In the genomic region with DNA sequence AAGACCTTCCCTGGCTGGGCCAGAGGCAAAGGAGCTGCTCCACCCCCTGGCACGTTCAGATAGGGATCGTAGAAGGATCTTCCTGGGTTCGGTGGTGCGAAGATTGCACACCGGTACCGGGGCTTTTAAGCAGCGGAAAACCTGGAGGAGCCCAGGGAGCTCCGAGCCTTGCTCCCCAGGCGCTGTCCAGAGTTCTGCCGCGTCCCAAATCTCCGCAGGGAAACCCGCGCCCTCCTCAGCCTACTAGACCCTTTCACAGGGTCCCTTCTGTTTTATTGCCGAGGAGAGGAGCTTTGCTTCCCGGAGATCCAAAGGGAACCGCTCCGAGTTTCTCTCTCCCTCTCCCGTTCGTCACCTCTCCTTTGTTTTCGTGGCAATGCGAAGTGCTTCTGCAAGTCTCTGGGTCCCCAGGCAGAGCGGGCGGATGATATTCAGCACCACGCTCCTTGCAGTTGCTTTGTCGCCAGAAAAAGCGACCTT, we compare ENCODE assay signal across 9 cellular contexts. TPM values are rescaled to one million over a fixed set of nuclear protein-coding genes. Genes with fewer than 3 reads are reported as not detected.
A peak's percentile ranks its signal among the peaks of the same experiment; 100 is the strongest.
DNase-seq lines count a peak whose midpoint lies in the region; ATAC-seq and TF ChIP-seq lines count a peak whose summit lies in the region.
"Had no signal": no experiment of that assay in that cellular context is flagged by ENCODE, and none has a peak within 500 bp of the region (broad histone marks: within the 10 kb centered on the region; RNA-seq: fewer than 3 reads in every experiment).

No MANE protein-coding gene starts in this region.

- CTCF ChIA-PET in mammary epithelial cell (lab: Charles Lee; ENCODE audit: low non-redundant PET) = no interaction called here

- no peak overlapping the region for H2AK5ac ChIP-seq in mesendoderm (ENCODE audit: low read length)

- intact Hi-C loops in mammary epithelial cell (cut with micrococcal nuclease) = no loop called here

- H3K36me3 ChIP-seq in mammary epithelial cell (ENCODE audit: insufficient read depth, low read length) = no peaks in the 10 kb centered on the region
- no peaks in the 10 kb centered on the region for H3K36me3 ChIP-seq in mesendoderm (ENCODE audit: control insufficient read depth, insufficient read depth, low read length)

- no peak overlapping the region for H3K23ac ChIP-seq in mesendoderm (ENCODE audit: low read length)

- H3K9me3 ChIP-seq in mammary epithelial cell (replicated peaks; ENCODE audit: insufficient read depth, low read length) = no peaks in the 10 kb centered on the region

- H4K20me1 ChIP-seq in mammary epithelial cell (ENCODE audit: insufficient read depth, low read length) = no peaks in the 10 kb centered on the region

- H4K8ac ChIP-seq in mesendoderm (ENCODE audit: low read depth, low read length) = no peak overlapping the region

- H3K4me2 ChIP-seq in mammary epithelial cell (ENCODE audit: insufficient read depth, low read depth, low read length) (peak overlapping the region; percentile 81), mesendoderm (ENCODE audit: low read length) (peak overlapping the region; percentile 78)

- H3K4me1 ChIP-seq in mammary epithelial cell (ENCODE audit: insufficient read depth, low read length) (peaks cover 6% of the 10 kb centered on the region), mesendoderm (ENCODE audit: control insufficient read depth, low read depth, low read length) (peaks cover 2% of the 10 kb centered on the region)

- H3K79me2 ChIP-seq in mammary epithelial cell (ENCODE audit: insufficient read depth, low read length) (no peaks in the 10 kb centered on the region), mesendoderm (ENCODE audit: control insufficient read depth, insufficient read depth, low read length) (no peaks in the 10 kb centered on the region)

- H3K27ac ChIP-seq in mammary epithelial cell (ENCODE audit: insufficient read depth, low read depth, low read length) (no peak overlapping the region), mesendoderm (ENCODE audit: low read depth, low read length) (no peak overlapping the region)

- H3K18ac ChIP-seq in mesendoderm (ENCODE audit: low read length) = no peak overlapping the region

- no peak overlapping the region for H4K5ac ChIP-seq in mesendoderm (ENCODE audit: low read length)

- no peak overlapping the region for H2BK120ac ChIP-seq in mesendoderm (ENCODE audit: low read depth, low read length)

- peak; percentile 6 for DNase-seq in A172 (ENCODE audit: low spot score)
- peak; percentile 46 for DNase-seq in HT1080 (ENCODE audit: low read depth)
- peak; percentile 41 for DNase-seq in mammary epithelial cell
- peak; percentile 85 for DNase-seq in mesendoderm
- DNase-seq in stimulated activated CD4-positive, alpha-beta T cell treated with anti-CD3 and anti-CD28 coated beads, Interleukin-2, amount 100 ng/mL, for 24 hours = no peak
- DNase-seq: T-helper 9 cell had no signal

- H2AFZ ChIP-seq in mammary epithelial cell (ENCODE audit: low read depth, low read length) = peak overlapping the region; percentile 33

- dilution Hi-C loops in mammary epithelial cell (cut with HindIII; ENCODE audit: low sequenced_read_pairs) = loop anchor here (25.0 kb wide), 2 partner anchors 539 to 814 kb away; no protein-coding TSS in a partner anchor

- no peak for TF ChIP-seq CTCF in mammary epithelial cell (conservative IDR thresholded peaks at IDR 0.05 in 1 of 2, IDR thresholded peaks at IDR 0.05 in 1 of 2; ENCODE audit: extremely low read depth in 1 of 2, insufficient read depth in 1 of 2, low read depth in 1 of 2, low read length in 2 of 2)

- H2BK5ac ChIP-seq in mesendoderm (ENCODE audit: low read length) = no peak overlapping the region

- no peak overlapping the region for H3K4ac ChIP-seq in mesendoderm (ENCODE audit: low read depth, low read length)

- H3K79me1 ChIP-seq in mesendoderm (ENCODE audit: low read length) = no peaks in the 10 kb centered on the region

- H2BK15ac ChIP-seq in mesendoderm (replicated peaks; ENCODE audit: low read depth) = no peak overlapping the region

- BruUV-seq in mammary epithelial cell (replicated peaks; lab: Mats Ljungman, UMichigan) = no TSS peak

- peaks cover 8% of the 10 kb centered on the region for H3K27me3 ChIP-seq in mammary epithelial cell (ENCODE audit: insufficient read depth, low read length)
- H3K27me3 ChIP-seq in mesendoderm (ENCODE audit: insufficient read depth, low read length, poor library complexity) = no peaks in the 10 kb centered on the region

- in situ Hi-C loops in mammary epithelial cell (cut with MboI; ENCODE audit: low sequenced_read_pairs in 2 of 2) = no loop called here

- H3K9ac ChIP-seq in mammary epithelial cell (ENCODE audit: insufficient read depth, low read length) (no peak overlapping the region), mesendoderm (ENCODE audit: low read length) (no peak overlapping the region)

- ATAC-seq in GM21717 (IDR thresholded peaks at IDR 0.05; ENCODE audit: unreplicated experiment) = no peak
- no peak for ATAC-seq in GM21526 (IDR thresholded peaks at IDR 0.05; ENCODE audit: low FRiP score, unreplicated experiment)
- no peak for ATAC-seq in GM19455 (IDR thresholded peaks at IDR 0.05; ENCODE audit: unreplicated experiment)

- H3K56ac ChIP-seq in mesendoderm (ENCODE audit: low read length) = no peak overlapping the region

- 3% methylated on average over 21 of the region's 27 CpGs for WGBS in mammary epithelial cell (ENCODE audit: low coverage, missing lambda C conversion rate)
- WGBS in mesendoderm (ENCODE audit: extremely low coverage, insufficient coverage, low lambda C conversion rate) = no CpG with 5 or more reads among the region's 27 CpGs

- H3K4me3 ChIP-seq in mammary epithelial cell (replicated peaks in 1 of 3; ENCODE audit: insufficient read depth in 1 of 3, low read depth in 2 of 3, low read length in 3 of 3) (peak overlapping the region; percentile 14 to 35 (median 27)), mesendoderm (ENCODE audit: low read length) (no peak overlapping the region)

RNA-seq across cellular contexts. Expression of gene TMEM196, which starts 0.5 kb away (rescaled TPM):
- total RNA-seq in A172 (2014; rRNA removed; shearing (Covaris generic)) = not detected in 2 replicates
- total RNA-seq in HT1080 (2014; rRNA removed; shearing (Covaris generic)) = not detected in 2 replicates
- not detected in 2 replicates for polyA plus RNA-seq in HT1080 (2015; cell fraction: cytosol; rRNA removed)
- not detected in 2 replicates for polyA plus RNA-seq in HT1080 (2015; cell fraction: nucleus; rRNA removed)
- not detected for total RNA-seq in mammary epithelial cell
- not detected for polyA plus RNA-seq in mammary epithelial cell
- polyA minus RNA-seq in mammary epithelial cell = not detected
- 0.03 TPM for polyA plus RNA-seq in mesendoderm (2013, experiment 1 of 2)
- polyA plus RNA-seq in mesendoderm (2013, experiment 2 of 2) = 0.06 TPM

Comparison
In these comparisons a context has a peak if more than half of its experiments do, and no peak if none do; other contexts are left out.
1. DNase-seq: peak in A172 (single experiment), HT1080 (single experiment), mammary epithelial cell (single experiment) and mesendoderm (single experiment); none in stimulated activated CD4-positive, alpha-beta T cell treated with anti-CD3 and anti-CD28 coated beads, Interleukin-2, amount 100 ng/mL, for 24 hours (0 of 2).